ENCODE assay signal across 1 cellular context in genomic region chr2:190970170-190970569, GRCh38.
TF ChIP-seq lines count a peak whose summit lies in the region.

No MANE protein-coding gene starts in this region.

TF ChIP-seq in K562, 482 proteins besides CTCF, POLR2A, EP300 and RAD21 (continued from another document):
- TF ChIP-seq E2F6 (IDR thresholded peaks at IDR 0.05; ENCODE audit: borderline replicate concordance in 1 of 2, extremely low read depth in 1 of 2, insufficient read depth in 1 of 2, insufficient read length in 1 of 2, low read depth in 1 of 2, low read length in 1 of 2, poor library complexity in 1 of 2, severe bottlenecking in 1 of 2) (no peak), ZNF431 (CRISPR knock-in tag; IDR thresholded peaks at IDR 0.05) (no peak), TEAD4 (IDR thresholded peaks at IDR 0.05; ENCODE audit: low read length) (no peak), TEAD4 (CRISPR knock-in tag; IDR thresholded peaks at IDR 0.05; ENCODE audit: borderline replicate concordance) (no peak), WHSC1 (IDR thresholded peaks at IDR 0.05; ENCODE audit: low read length) (no peak), NBN (IDR thresholded peaks at IDR 0.05; ENCODE audit: low read depth) (no peak), MYNN (IDR thresholded peaks at IDR 0.05) (no peak), MYNN (CRISPR knock-in tag; IDR thresholded peaks at IDR 0.05) (no peak), CHAMP1 (IDR thresholded peaks at IDR 0.05) (no peak), KLF6 (CRISPR knock-in tag; IDR thresholded peaks at IDR 0.05; ENCODE audit: borderline replicate concordance) (no peak), ATF2 (CRISPR knock-in tag; IDR thresholded peaks at IDR 0.05) (no peak)
